ENCODE assay signal across 20 cellular contexts in genomic region chr22:32255217-32255616, GRCh38. TPM values are rescaled to one million over a fixed set of nuclear protein-coding genes. Genes with fewer than 3 reads are reported as not detected.
DNase-seq lines count a peak whose midpoint lies in the region; ATAC-seq and TF ChIP-seq lines count a peak whose summit lies in the region.
"Had no signal": no experiment of that assay in that cellular context is flagged by ENCODE, and none has a peak within 500 bp of the region (broad histone marks: within the 10 kb centered on the region; RNA-seq: fewer than 3 reads in every experiment).

Gene SLC5A4 (minus strand): TSS chr22:32255347. CDS start chr22:32255329, 18 bp downstream.

- no peaks in the 10 kb centered on the region for H3K9me3 Mint-ChIP-seq in activated naive CD4-positive, alpha-beta T cell treated with anti-CD3 and anti-CD28 coated beads, Interleukin-2, amount 50 U/mL, for 24 hours
- no peaks in the 10 kb centered on the region for H3K9me3 Mint-ChIP-seq in activated naive CD4-positive, alpha-beta T cell treated with anti-CD3 and anti-CD28 coated beads, Interleukin-2, amount 10 ng/mL, durations not matched to agents 7 days and 5 days
- H3K9me3 Mint-ChIP-seq: CD4-positive, alpha-beta T cell; CD8-positive, alpha-beta T cell had no signal

- intact Hi-C loops in mucosa of descending colon (cut with DNase I, micrococcal nuclease) = no loop called here

- H3K4me1 ChIP-seq in duodenal mucosa (ENCODE audit: control insufficient read depth in 1 of 2, insufficient read depth in 2 of 2, low read length in 2 of 2) (peaks cover 0 to 19% of the 10 kb centered on the region in 2 donors), mucosa of descending colon (ENCODE audit: low read depth) (no peaks in the 10 kb centered on the region)
- H3K4me1 ChIP-seq: A549, Caco-2 had no signal

- H3K4me3 Mint-ChIP-seq in activated naive CD4-positive, alpha-beta T cell treated with anti-CD3 and anti-CD28 coated beads, Interleukin-2, amount 50 U/mL, for 24 hours = no peak within 1 kb of the TSS
- no peak within 1 kb of the TSS for H3K4me3 Mint-ChIP-seq in activated naive CD4-positive, alpha-beta T cell treated with anti-CD3 and anti-CD28 coated beads, Interleukin-2, amount 10 ng/mL, durations not matched to agents 7 days and 5 days
- H3K4me3 Mint-ChIP-seq: B cell; CD4-positive, alpha-beta T cell; CD8-positive, alpha-beta T cell had no signal

- H3K9me3 ChIP-seq in duodenal mucosa (ENCODE audit: control insufficient read depth in 1 of 2, low read length in 2 of 2) = no peaks in the 10 kb centered on the region
- no peaks in the 10 kb centered on the region for H3K9me3 ChIP-seq in mucosa of descending colon
- H3K9me3 ChIP-seq: A549; BLaER1 treated with 17β-estradiol and CSF1 and Interleukin-3, amounts not matched to agents 10 nM and 100 nM; Caco-2 had no signal

- H3K4me3 ChIP-seq in duodenal mucosa (ENCODE audit: low read depth in 1 of 2, low read length in 2 of 2) (peak within 1 kb of the TSS; percentile 45 to 70), mucosa of descending colon (no peak within 1 kb of the TSS)
- H3K4me3 ChIP-seq: A549; BLaER1 treated with 17β-estradiol and CSF1 and Interleukin-3, amounts not matched to agents 10 nM and 100 nM had no signal

- H3K27me3 Mint-ChIP-seq in activated naive CD4-positive, alpha-beta T cell treated with anti-CD3 and anti-CD28 coated beads, Interleukin-2, amount 50 U/mL, for 24 hours = peaks cover 13% of the 10 kb centered on the region
- H3K27me3 Mint-ChIP-seq in activated naive CD4-positive, alpha-beta T cell treated with anti-CD3 and anti-CD28 coated beads, Interleukin-2, amount 10 ng/mL, durations not matched to agents 7 days and 5 days = peaks cover 28% of the 10 kb centered on the region

- TF ChIP-seq CTCF in mucosa of descending colon (IDR thresholded peaks at IDR 0.05) = no peak

- H3K4me1 Mint-ChIP-seq in activated naive CD4-positive, alpha-beta T cell treated with anti-CD3 and anti-CD28 coated beads, Interleukin-2, amount 50 U/mL, for 24 hours = no peaks in the 10 kb centered on the region
- peaks cover 5% of the 10 kb centered on the region for H3K4me1 Mint-ChIP-seq in activated naive CD4-positive, alpha-beta T cell treated with anti-CD3 and anti-CD28 coated beads, Interleukin-2, amount 10 ng/mL, durations not matched to agents 7 days and 5 days
- H3K4me1 Mint-ChIP-seq: B cell had no signal

- CTCF ChIA-PET in activated naive CD4-positive, alpha-beta T cell treated with anti-CD3 and anti-CD28 coated beads, Interleukin-2, amount 10 ng/mL, durations not matched to agents 7 days and 5 days (lab: Charles Lee) = interaction anchor here (1.1 kb wide), 1 partner anchor 11 kb away, joined by 5 read pairs; no protein-coding TSS in a partner anchor

- H3K27me3 ChIP-seq in duodenal mucosa (ENCODE audit: control insufficient read depth in 1 of 2, insufficient read depth in 2 of 2, low read length in 2 of 2) = no peaks in the 10 kb centered on the region
- H3K27me3 ChIP-seq: BLaER1 treated with 17β-estradiol and CSF1 and Interleukin-3, amounts not matched to agents 10 nM and 100 nM had no signal

- H3K36me3 Mint-ChIP-seq in activated naive CD4-positive, alpha-beta T cell treated with anti-CD3 and anti-CD28 coated beads, Interleukin-2, amount 50 U/mL, for 24 hours = no peaks in the 10 kb centered on the region
- no peaks in the 10 kb centered on the region for H3K36me3 Mint-ChIP-seq in activated naive CD4-positive, alpha-beta T cell treated with anti-CD3 and anti-CD28 coated beads, Interleukin-2, amount 10 ng/mL, durations not matched to agents 7 days and 5 days
- H3K36me3 Mint-ChIP-seq: CD8-positive, alpha-beta T cell had no signal

- H3K27ac ChIP-seq in duodenal mucosa (ENCODE audit: low read depth, low read length) = no peak within 1 kb of the TSS
- H3K27ac ChIP-seq: 22Rv1; A549; BLaER1 treated with 17β-estradiol and CSF1 and Interleukin-3, amounts not matched to agents 10 nM and 100 nM; C4-2B had no signal

- ATAC-seq in mucosa of descending colon = peak; percentile 49
- no peak for ATAC-seq in GM19035 (IDR thresholded peaks at IDR 0.05; ENCODE audit: unreplicated experiment)
- no peak for ATAC-seq in GM18858 (IDR thresholded peaks at IDR 0.05; ENCODE audit: unreplicated experiment)
- ATAC-seq: A549; CD8-positive, alpha-beta T cell had no signal

- DNase-seq in activated naive CD4-positive, alpha-beta T cell treated with anti-CD3 and anti-CD28 coated beads, Interleukin-2, amount 10 ng/mL, durations not matched to agents 7 days and 5 days = no peak
- DNase-seq in mucosa of descending colon = peak in 1 of 3 donors; percentile 12
- no peak for DNase-seq in effector CD8-positive, alpha-beta T cell (lab: John Stamatoyannopoulos, UW)
- DNase-seq: AML-193; Caco-2; Calu3; CD4-positive, alpha-beta T cell; CD8-positive, alpha-beta T cell; DMS79 treated with DMSO at 0.1 percent for 48 hours; GF-D8 had no signal

- H3K9ac ChIP-seq in duodenal mucosa (ENCODE audit: low read depth in 1 of 2, low read length in 2 of 2) = no peak within 1 kb of the TSS
- H3K9ac ChIP-seq: BLaER1 treated with 17β-estradiol and CSF1 and Interleukin-3, amounts not matched to agents 10 nM and 100 nM had no signal

- H3K36me3 ChIP-seq in duodenal mucosa (ENCODE audit: control insufficient read depth in 1 of 2, insufficient read depth in 2 of 2, low read length in 2 of 2) (no peaks in the 10 kb centered on the region), mucosa of descending colon (ENCODE audit: low read depth) (no peaks in the 10 kb centered on the region)
- H3K36me3 ChIP-seq: BLaER1 treated with 17β-estradiol and CSF1 and Interleukin-3, amounts not matched to agents 10 nM and 100 nM had no signal

- H3K27ac Mint-ChIP-seq in activated naive CD4-positive, alpha-beta T cell treated with anti-CD3 and anti-CD28 coated beads, Interleukin-2, amount 50 U/mL, for 24 hours = peak within 1 kb of the TSS; percentile 48
- H3K27ac Mint-ChIP-seq in activated naive CD4-positive, alpha-beta T cell treated with anti-CD3 and anti-CD28 coated beads, Interleukin-2, amount 10 ng/mL, durations not matched to agents 7 days and 5 days = no peak within 1 kb of the TSS
- H3K27ac Mint-ChIP-seq: B cell; CD4-positive, alpha-beta T cell; CD8-positive, alpha-beta T cell had no signal

RNA-seq across cellular contexts. Expression of gene SLC5A4, which starts in this region (rescaled TPM):
- under 1 TPM in 2 of 3 donors, not detected in 1; 0.13 to 0.14 TPM for total RNA-seq in mucosa of descending colon
- total RNA-seq: A172; B cell; Caco-2; Calu3; CD4-positive, alpha-beta T cell; CD8-positive, alpha-beta T cell had no signal

Comparison
In these comparisons a context has a peak if more than half of its experiments do, and no peak if none do; other contexts are left out.
1. Peak in ATAC-seq in mucosa of descending colon; RNA of the gene not detected or under 1 TPM.